Comparison of ENCODE assay signal across 1 cellular context in the genomic region with DNA sequence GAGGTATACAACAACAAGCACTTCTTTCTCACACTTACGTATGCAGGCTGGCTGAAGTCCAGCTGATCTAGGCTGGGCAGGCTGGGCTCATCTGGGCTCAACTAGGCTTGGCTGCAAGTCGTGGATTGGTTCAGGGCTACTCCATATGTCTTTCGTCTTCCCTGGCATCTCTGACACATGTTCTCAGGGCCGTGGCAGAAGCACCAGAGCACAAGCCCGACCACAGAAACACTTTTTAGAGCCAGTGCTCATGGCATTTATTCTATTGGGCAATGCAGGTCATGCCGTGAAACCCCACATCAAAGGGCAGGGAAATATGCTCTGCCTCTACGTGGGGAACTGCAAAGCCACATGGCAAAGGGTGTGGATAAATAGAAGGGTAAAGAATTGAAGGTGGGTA.
TF ChIP-seq lines count a peak whose summit lies in the region.

No MANE protein-coding gene starts in this region.

TF ChIP-seq in IMR-90, 13 proteins besides CTCF, POLR2A, EP300 and RAD21:
- TF ChIP-seq, protein P1, sequence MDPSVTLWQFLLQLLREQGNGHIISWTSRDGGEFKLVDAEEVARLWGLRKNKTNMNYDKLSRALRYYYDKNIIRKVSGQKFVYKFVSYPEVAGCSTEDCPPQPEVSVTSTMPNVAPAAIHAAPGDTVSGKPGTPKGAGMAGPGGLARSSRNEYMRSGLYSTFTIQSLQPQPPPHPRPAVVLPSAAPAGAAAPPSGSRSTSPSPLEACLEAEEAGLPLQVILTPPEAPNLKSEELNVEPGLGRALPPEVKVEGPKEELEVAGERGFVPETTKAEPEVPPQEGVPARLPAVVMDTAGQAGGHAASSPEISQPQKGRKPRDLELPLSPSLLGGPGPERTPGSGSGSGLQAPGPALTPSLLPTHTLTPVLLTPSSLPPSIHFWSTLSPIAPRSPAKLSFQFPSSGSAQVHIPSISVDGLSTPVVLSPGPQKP (IDR thresholded peaks at IDR 0.05; ENCODE audit: borderline replicate concordance, low read depth, low read length): no peak
- TF ChIP-seq RCOR1 (IDR thresholded peaks at IDR 0.05; ENCODE audit: insufficient replicate concordance, low read length) (no peak), MAZ (IDR thresholded peaks at IDR 0.05; ENCODE audit: borderline replicate concordance, low read depth, low read length) (no peak), MAFK (IDR thresholded peaks at IDR 0.05; ENCODE audit: low read depth, low read length) (no peak), RFX5 (IDR thresholded peaks at IDR 0.05; ENCODE audit: low read depth, low read length) (no peak), NFE2L2 (IDR thresholded peaks at IDR 0.05; ENCODE audit: low read depth, low read length) (no peak), FOS (IDR thresholded peaks at IDR 0.05; ENCODE audit: low read depth, low read length) (no peak), BHLHE40 (IDR thresholded peaks at IDR 0.05; ENCODE audit: low read depth, low read length) (no peak), SMC3 (IDR thresholded peaks at IDR 0.05; ENCODE audit: low read depth, low read length) (no peak), CEBPB (IDR thresholded peaks at IDR 0.05; ENCODE audit: low read depth, low read length) (no peak), MXI1 (IDR thresholded peaks at IDR 0.05; ENCODE audit: borderline replicate concordance, low read depth, low read length) (no peak), CHD1 (IDR thresholded peaks at IDR 0.05; ENCODE audit: low read depth, low read length) (no peak)
- TF ChIP-seq, protein P2, sequence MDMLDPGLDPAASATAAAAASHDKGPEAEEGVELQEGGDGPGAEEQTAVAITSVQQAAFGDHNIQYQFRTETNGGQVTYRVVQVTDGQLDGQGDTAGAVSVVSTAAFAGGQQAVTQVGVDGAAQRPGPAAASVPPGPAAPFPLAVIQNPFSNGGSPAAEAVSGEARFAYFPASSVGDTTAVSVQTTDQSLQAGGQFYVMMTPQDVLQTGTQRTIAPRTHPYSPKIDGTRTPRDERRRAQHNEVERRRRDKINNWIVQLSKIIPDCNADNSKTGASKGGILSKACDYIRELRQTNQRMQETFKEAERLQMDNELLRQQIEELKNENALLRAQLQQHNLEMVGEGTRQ (IDR thresholded peaks at IDR 0.05; ENCODE audit: low read depth, low read length): no peak
